In genomic region chr1:176208034-176208433, GRCh38 we compare ENCODE assay signal across 7 cellular contexts. TPM values are rescaled to one million over a fixed set of nuclear protein-coding genes. Genes with fewer than 3 reads are reported as not detected.
DNase-seq lines count a peak whose midpoint lies in the region; ATAC-seq lines count a peak whose summit lies in the region.

No MANE protein-coding gene starts in this region.

- no peaks in the 10 kb centered on the region for H3K27me3 ChIP-seq in HUES48 (ENCODE audit: control insufficient read depth, insufficient read depth, low read length)

- H3K9ac ChIP-seq in HUES48 (ENCODE audit: low read depth, low read length) = peak overlapping the region; percentile 74

- H3K4me3 ChIP-seq in HUES48 (ENCODE audit: low read depth, low read length) (peak overlapping the region; percentile 84), iPS-11a (ENCODE audit: low read depth, low read length) (peak overlapping the region; percentile 82)

- peak overlapping the region; percentile 99 for H3K4me3 Mint-ChIP-seq in activated CD4-positive, alpha-beta memory T cell treated with anti-CD3 and anti-CD28 coated beads, Interleukin-2, amount 10 ng/mL, durations not matched to agents 7 days and 5 days
- H3K4me3 Mint-ChIP-seq in stimulated activated memory B cell treated with anti-CD40 and anti-IgM and Interleukin-4, amounts not matched to agents 10 μg/mL and 1 μg/mL and 100 μg/mL, for 72 hours = peak overlapping the region; percentile 94

- no peak for DNase-seq in activated CD4-positive, alpha-beta memory T cell treated with anti-CD3 and anti-CD28 coated beads, Interleukin-2, amount 10 ng/mL, durations not matched to agents 7 days and 5 days
- DNase-seq in inferior parietal cortex (ENCODE audit: extremely low spot score) (no peak), NCI-H1694 treated with DMSO at 0.1 percent for 48 hours (lab: John Stamatoyannopoulos, UW) (no peak)

- ATAC-seq in stimulated activated memory B cell treated with anti-CD40 and anti-IgM and Interleukin-4, amounts not matched to agents 10 μg/mL and 1 μg/mL and 100 μg/mL, for 72 hours = no peak
- ATAC-seq in GM19324 (IDR thresholded peaks at IDR 0.05; ENCODE audit: low FRiP score, unreplicated experiment) = no peak

- POLR2A ChIA-PET in activated CD4-positive, alpha-beta memory T cell treated with anti-CD3 and anti-CD28 coated beads, Interleukin-2, amount 10 ng/mL, durations not matched to agents 7 days and 5 days (lab: Charles Lee) = interaction anchor here (0.7 to 1.5 kb wide), 9 partner anchors 20 to 1208 kb away, joined by 3 to 6 read pairs (median 3); partner anchors contain the start of genes CACYBP and MRPS14

- no peaks in the 10 kb centered on the region for H3K27me3 Mint-ChIP-seq in activated CD4-positive, alpha-beta memory T cell treated with anti-CD3 and anti-CD28 coated beads, Interleukin-2, amount 10 ng/mL, durations not matched to agents 7 days and 5 days
- no peaks in the 10 kb centered on the region for H3K27me3 Mint-ChIP-seq in stimulated activated memory B cell treated with anti-CD40 and anti-IgM and Interleukin-4, amounts not matched to agents 10 μg/mL and 1 μg/mL and 100 μg/mL, for 72 hours

- no peaks in the 10 kb centered on the region for H3K9me3 Mint-ChIP-seq in activated CD4-positive, alpha-beta memory T cell treated with anti-CD3 and anti-CD28 coated beads, Interleukin-2, amount 10 ng/mL, durations not matched to agents 7 days and 5 days
- H3K9me3 Mint-ChIP-seq in stimulated activated memory B cell treated with anti-CD40 and anti-IgM and Interleukin-4, amounts not matched to agents 10 μg/mL and 1 μg/mL and 100 μg/mL, for 72 hours = no peaks in the 10 kb centered on the region

- no peaks in the 10 kb centered on the region for H3K9me3 ChIP-seq in HUES48 (ENCODE audit: control insufficient read depth, insufficient read depth, low read length)

- peak overlapping the region; percentile 97 for H3K27ac ChIP-seq in HUES48 (ENCODE audit: low read depth, low read length)

- peak overlapping the region; percentile 98 for H3K27ac Mint-ChIP-seq in activated CD4-positive, alpha-beta memory T cell treated with anti-CD3 and anti-CD28 coated beads, Interleukin-2, amount 10 ng/mL, durations not matched to agents 7 days and 5 days
- peak overlapping the region; percentile 86 for H3K27ac Mint-ChIP-seq in stimulated activated memory B cell treated with anti-CD40 and anti-IgM and Interleukin-4, amounts not matched to agents 10 μg/mL and 1 μg/mL and 100 μg/mL, for 72 hours

- H3K4me1 ChIP-seq in HUES48 (ENCODE audit: control insufficient read depth, insufficient read depth, low read length) = peaks cover 14% of the 10 kb centered on the region; the same call in 1 of the 2 replicates

- peaks cover 30% of the 10 kb centered on the region for H3K4me1 Mint-ChIP-seq in activated CD4-positive, alpha-beta memory T cell treated with anti-CD3 and anti-CD28 coated beads, Interleukin-2, amount 10 ng/mL, durations not matched to agents 7 days and 5 days
- H3K4me1 Mint-ChIP-seq in stimulated activated memory B cell treated with anti-CD40 and anti-IgM and Interleukin-4, amounts not matched to agents 10 μg/mL and 1 μg/mL and 100 μg/mL, for 72 hours = peaks cover 48% of the 10 kb centered on the region

- no peaks in the 10 kb centered on the region for H3K36me3 ChIP-seq in HUES48 (ENCODE audit: control insufficient read depth, insufficient read depth, low read length)

- H3K36me3 Mint-ChIP-seq in activated CD4-positive, alpha-beta memory T cell treated with anti-CD3 and anti-CD28 coated beads, Interleukin-2, amount 10 ng/mL, durations not matched to agents 7 days and 5 days (ENCODE audit: low read depth) = peaks cover 18% of the 10 kb centered on the region
- no peaks in the 10 kb centered on the region for H3K36me3 Mint-ChIP-seq in stimulated activated memory B cell treated with anti-CD40 and anti-IgM and Interleukin-4, amounts not matched to agents 10 μg/mL and 1 μg/mL and 100 μg/mL, for 72 hours

- CTCF ChIA-PET in activated CD4-positive, alpha-beta memory T cell treated with anti-CD3 and anti-CD28 coated beads, Interleukin-2, amount 10 ng/mL, durations not matched to agents 7 days and 5 days (lab: Charles Lee) = interaction anchor here (0.9 to 1.3 kb wide), 3 partner anchors 9 to 134 kb away, joined by 3 to 7 read pairs (median 4); no protein-coding TSS in a partner anchor

RNA-seq across cellular contexts. Expression of gene COP1, which starts 0.9 kb away (rescaled TPM):
- 10 to 100 TPM; 38.8 to 41.4 TPM for total RNA-seq in activated CD4-positive, alpha-beta memory T cell treated with anti-CD3 and anti-CD28 coated beads, Interleukin-2, amount 10 ng/mL, durations not matched to agents 7 days and 5 days
